ENCODE assay signal across 17 cellular contexts in genomic region chr9:17018540-17019196, GRCh38.
DNase-seq lines count a peak whose midpoint lies in the region; ATAC-seq and TF ChIP-seq lines count a peak whose summit lies in the region.
"Had no signal": no experiment of that assay in that cellular context is flagged by ENCODE, and none has a peak within 500 bp of the region (broad histone marks: within the 10 kb centered on the region; RNA-seq: fewer than 3 reads in every experiment).

No MANE protein-coding gene starts in this region.

- 0 out of 2 replicates have a peak overlapping the region, but pooled peaks have one; percentile 21 for H4K91ac ChIP-seq in IMR-90 (ENCODE audit: insufficient read depth, low read depth, low read length)

- CTCF ChIA-PET in IMR-90 (lab: Yijun Ruan, JAX), result interaction anchor here (1.4 kb wide), 1 partner anchor 15 kb away, joined by 3 read pairs; no protein-coding TSS in a partner anchor

- DNase-seq in IMR-90, result peak; percentile 54
- peak; percentile 6 for DNase-seq in choroid plexus epithelial cell (ENCODE audit: low read depth)
- DNase-seq in kidney tubule cell (ENCODE audit: low spot score), result peak; percentile 17
- DNase-seq in testis, result no peak
- DNase-seq in activated CD4-positive, alpha-beta T cell treated with anti-CD3 and anti-CD28 coated beads for 4 hours, result no peak
- DNase-seq: activated CD4-positive, alpha-beta T cell treated with anti-CD3 and anti-CD28 coated beads, Interleukin-2, amount 10 ng/mL, durations not matched to agents 24 days and 14 days; activated CD8-positive, alpha-beta memory T cell treated with anti-CD3 and anti-CD28 coated beads, Interleukin-2, amount 50 U/mL, for 48 hours; activated naive CD4-positive, alpha-beta T cell; colonic mucosa; COR-L47; NCI-H2029 treated with DMSO at 0.1 percent for 48 hours; stimulated activated CD4-positive, alpha-beta T cell treated with anti-CD3 and anti-CD28 coated beads, Interleukin-4, amount 100 ng/mL, for 4 hours had no signal

- H3K79me1 ChIP-seq in IMR-90 (ENCODE audit: low read depth in 1 of 2, low read length in 2 of 2), result no peaks in the 10 kb centered on the region

- ATAC-seq in IMR-90 (ENCODE audit: low read depth) (peak; percentile 48), HG02870 (IDR thresholded peaks at IDR 0.05; ENCODE audit: unreplicated experiment) (no peak), GM21576 (IDR thresholded peaks at IDR 0.05; ENCODE audit: unreplicated experiment) (no peak), GM18858 (IDR thresholded peaks at IDR 0.05; ENCODE audit: unreplicated experiment) (no peak)

- H3K4me3 ChIP-seq in IMR-90 (ENCODE audit: insufficient read depth, low read depth, low read length) (no peak overlapping the region), choroid plexus epithelial cell (ENCODE audit: low read depth, low read length) (no peak overlapping the region), testis (no peak overlapping the region)
- H3K4me3 ChIP-seq: colonic mucosa, left ventricle myocardium inferior, sigmoid colon had no signal

- peak overlapping the region; percentile 69 for H2BK120ac ChIP-seq in IMR-90 (ENCODE audit: low read depth, low read length)

- H4K5ac ChIP-seq in IMR-90 (ENCODE audit: low read depth, low read length), result peak overlapping the region; percentile 69; the same call in 1 of the 2 replicates

- H2BK20ac ChIP-seq in IMR-90 (ENCODE audit: low read depth, low read length), result peak overlapping the region; percentile 75

- 96% methylated on average over 3 of the region's 3 CpGs; no CpG with 5 or more reads in 1 of the 2 experiments for WGBS in IMR-90 (ENCODE audit: extremely low coverage in 2 of 2, insufficient read length in 1 of 2), 2 experiments
- 77% methylated on average over 3 of the region's 3 CpGs for WGBS in testis, 2 donors

- in situ Hi-C loops in IMR-90 (cut with MboI; ENCODE audit: low sequenced_read_pairs), result no loop called here

- no peaks in the 10 kb centered on the region for H4K20me1 ChIP-seq in IMR-90 (ENCODE audit: insufficient read depth, low read length)

- H4K8ac ChIP-seq in IMR-90 (ENCODE audit: low read depth in 2 of 2, low read length in 2 of 2), result peak overlapping the region; percentile 4 to 47; a peak in 2 of 4 replicates

- peaks cover 3% of the 10 kb centered on the region; the same call in 1 of the 2 replicates for H3K9me1 ChIP-seq in IMR-90 (ENCODE audit: insufficient read depth, low read length)

- no peak for TF ChIP-seq POLR2A in IMR-90 (IDR thresholded peaks at IDR 0.05; ENCODE audit: low read depth, low read length)
- no peak for TF ChIP-seq POLR2A in testis (IDR thresholded peaks at IDR 0.05)

- H2BK5ac ChIP-seq in IMR-90 (ENCODE audit: low read depth, low read length, poor library complexity, severe bottlenecking), result peak overlapping the region; percentile 65

- no peaks in the 10 kb centered on the region for H3K36me3 ChIP-seq in IMR-90 (ENCODE audit: control insufficient read depth, insufficient read depth, low read length)
- H3K36me3 ChIP-seq in testis (ENCODE audit: low read depth, missing control alignments), result no peaks in the 10 kb centered on the region
- H3K36me3 ChIP-seq: colonic mucosa, left ventricle myocardium inferior, sigmoid colon had no signal

- no peak overlapping the region for H3K9ac ChIP-seq in IMR-90 (ENCODE audit: low read depth, low read length)

- POLR2A ChIA-PET in IMR-90 (lab: Charles Lee; ENCODE audit: unreplicated experiment), result no interaction called here

- dilution Hi-C loops in IMR-90 (cut with HindIII; ENCODE audit: low sequenced_read_pairs, unreplicated experiment), result no loop called here

- H2AK5ac ChIP-seq in IMR-90 (ENCODE audit: low read depth, low read length), result peak overlapping the region; percentile 70; the same call in 1 of the 2 replicates

- no peak overlapping the region for H3K23ac ChIP-seq in IMR-90 (ENCODE audit: low read depth, low read length)

- H3K14ac ChIP-seq in IMR-90 (replicated peaks; ENCODE audit: low read depth, low read length), result peak overlapping the region; percentile 49; the same call in 1 of the 2 replicates

- peak overlapping the region; percentile 17; the same call in 1 of the 2 replicates for H3K4me2 ChIP-seq in IMR-90 (ENCODE audit: low read depth, low read length)

- intact Hi-C loops in IMR-90 (cut with micrococcal nuclease), result no loop called here
- intact Hi-C loops in testis (cut with DNase I; ENCODE audit: low total_unique reads), result no loop called here

- H3K56ac ChIP-seq in IMR-90 (ENCODE audit: extremely low read depth, insufficient read depth, low read length), result no peak overlapping the region

- TF ChIP-seq CTCF in IMR-90 (conservative IDR thresholded peaks at IDR 0.05; ENCODE audit: low read depth, low read length) (no peak), choroid plexus epithelial cell (conservative IDR thresholded peaks at IDR 0.05; ENCODE audit: low read depth, low read length) (no peak), testis (IDR thresholded peaks at IDR 0.05) (no peak)

- TF ChIP-seq RAD21 in IMR-90 (IDR thresholded peaks at IDR 0.05; ENCODE audit: low read length), result no peak

- H3K9me3 ChIP-seq in IMR-90 (ENCODE audit: control insufficient read depth, insufficient read depth, low read length), result no peaks in the 10 kb centered on the region
- H3K9me3 ChIP-seq in testis, result no peaks in the 10 kb centered on the region
- H3K9me3 ChIP-seq: colonic mucosa, sigmoid colon had no signal

- peak overlapping the region; percentile 36; the same call in 1 of the 3 replicates for H2BK15ac ChIP-seq in IMR-90 (ENCODE audit: low read depth, low read length)

- H2AFZ ChIP-seq in IMR-90 (replicated peaks; ENCODE audit: low read length, poor library complexity), result peak overlapping the region; percentile 82

- no peak overlapping the region for H3K27ac ChIP-seq in IMR-90 (ENCODE audit: insufficient read depth, low read length)
- H3K27ac ChIP-seq in testis, result peak overlapping the region; percentile 19 to 89
- H3K27ac ChIP-seq: colonic mucosa, left ventricle myocardium inferior had no signal

- no TSS peak for BruUV-seq in IMR-90 (replicated peaks; lab: Mats Ljungman, UMichigan)

- peak overlapping the region; percentile 69; the same call in 1 of the 2 replicates for H3K18ac ChIP-seq in IMR-90 (ENCODE audit: low read depth, low read length)

- peak overlapping the region; percentile 62 for H3K4ac ChIP-seq in IMR-90 (ENCODE audit: low read depth, low read length)

- peak overlapping the region; percentile 39 for H2AK9ac ChIP-seq in IMR-90 (replicated peaks; ENCODE audit: low read depth, low read length, poor library complexity)

- H3K27me3 ChIP-seq in IMR-90 (ENCODE audit: control insufficient read depth, insufficient read depth, low read length) (no peaks in the 10 kb centered on the region), testis (no peaks in the 10 kb centered on the region)
- H3K27me3 ChIP-seq: colonic mucosa, sigmoid colon had no signal

- H3K4me1 ChIP-seq in IMR-90 (ENCODE audit: control insufficient read depth, insufficient read depth, low read length), result peaks cover 12% of the 10 kb centered on the region
- no peaks in the 10 kb centered on the region for H3K4me1 ChIP-seq in testis
- H3K4me1 ChIP-seq: colonic mucosa, left ventricle myocardium inferior, sigmoid colon had no signal

TF ChIP-seq in IMR-90, 13 proteins besides CTCF, POLR2A, EP300 and RAD21:
- TF ChIP-seq CHD1 (IDR thresholded peaks at IDR 0.05; ENCODE audit: low read depth, low read length) (no peak), USF2 (IDR thresholded peaks at IDR 0.05; ENCODE audit: low read depth, low read length) (no peak), MAZ (IDR thresholded peaks at IDR 0.05; ENCODE audit: borderline replicate concordance, low read depth, low read length) (no peak), RCOR1 (IDR thresholded peaks at IDR 0.05; ENCODE audit: insufficient replicate concordance, low read length) (no peak), CEBPB (IDR thresholded peaks at IDR 0.05; ENCODE audit: low read depth, low read length) (no peak), FOS (IDR thresholded peaks at IDR 0.05; ENCODE audit: low read depth, low read length) (no peak)

Comparison
In these comparisons a context has a peak if more than half of its experiments do, and no peak if none do; other contexts are left out.
1. DNase-seq: peak in IMR-90 (single experiment), choroid plexus epithelial cell (single experiment) and kidney tubule cell (single experiment); none in testis (single experiment) and activated CD4-positive, alpha-beta T cell treated with anti-CD3 and anti-CD28 coated beads for 4 hours (0 of 2).